ENCODE assay signal across 10 cellular contexts in genomic region chr14:89186850-89187376, GRCh38.
DNase-seq lines count a peak whose midpoint lies in the region; ATAC-seq and TF ChIP-seq lines count a peak whose summit lies in the region.
"Had no signal": no experiment of that assay in that cellular context is flagged by ENCODE, and none has a peak within 500 bp of the region (broad histone marks: within the 10 kb centered on the region; RNA-seq: fewer than 3 reads in every experiment).

No MANE protein-coding gene starts in this region.

- H3K79me1 ChIP-seq in neuronal stem cell (ENCODE audit: low read depth, low read length): no peaks in the 10 kb centered on the region

- H2AFZ ChIP-seq in neuronal stem cell (ENCODE audit: low read length) (no peak overlapping the region), MM.1S (ENCODE audit: low read length) (no peak overlapping the region), mammary epithelial cell (ENCODE audit: low read depth, low read length) (no peak overlapping the region)

- H3K9me3 ChIP-seq in neuronal stem cell (replicated peaks in 1 of 2; ENCODE audit: control insufficient read depth in 2 of 2, insufficient read depth in 1 of 2, low read depth in 1 of 2, low read length in 2 of 2): no peaks in the 10 kb centered on the region
- H3K9me3 ChIP-seq in MM.1S (replicated peaks; ENCODE audit: insufficient read depth, low read length): no peaks in the 10 kb centered on the region
- no peaks in the 10 kb centered on the region for H3K9me3 ChIP-seq in mammary epithelial cell (replicated peaks; ENCODE audit: insufficient read depth, low read length)

- H3K9me2 ChIP-seq in MM.1S (replicated peaks; ENCODE audit: insufficient read depth, low read length): no peaks in the 10 kb centered on the region

- H3K27ac ChIP-seq in neuronal stem cell (replicated peaks; ENCODE audit: low read length) (no peak overlapping the region), MM.1S (ENCODE audit: low read length) (no peak overlapping the region), mammary epithelial cell (ENCODE audit: insufficient read depth, low read depth, low read length) (no peak overlapping the region)
- H3K27ac ChIP-seq: HL-60 had no signal

- no CpG with 5 or more reads among the region's 7 CpGs for WGBS in neuronal stem cell (ENCODE audit: extremely low coverage in 2 of 2, insufficient read length in 2 of 2, insufficient replicate concordance in 1 of 2), 2 donors
- 83% methylated on average over 7 of the region's 7 CpGs for WGBS in mammary epithelial cell (ENCODE audit: low coverage, missing lambda C conversion rate)

- no peak overlapping the region for H2BK120ac ChIP-seq in neuronal stem cell (ENCODE audit: low read depth, low read length)

- peaks cover 8 to 13% of the 10 kb centered on the region in 2 donors for H3K4me1 ChIP-seq in neuronal stem cell (ENCODE audit: control insufficient read depth in 2 of 2, insufficient read depth in 1 of 2, low read depth in 1 of 2, low read length in 2 of 2)
- H3K4me1 ChIP-seq in MM.1S (ENCODE audit: low read length): no peaks in the 10 kb centered on the region
- no peaks in the 10 kb centered on the region for H3K4me1 ChIP-seq in mammary epithelial cell (ENCODE audit: insufficient read depth, low read length)

- ATAC-seq in GM21367 (IDR thresholded peaks at IDR 0.05; ENCODE audit: unreplicated experiment): peak; percentile 60

- no peak overlapping the region for H3K23ac ChIP-seq in neuronal stem cell (ENCODE audit: low read depth, low read length, poor library complexity)

- in situ Hi-C loops in mammary epithelial cell (cut with MboI; ENCODE audit: low sequenced_read_pairs in 2 of 2): no loop called here

- peak overlapping the region; percentile 33 for H3K14ac ChIP-seq in neuronal stem cell (ENCODE audit: low read length)

- peaks cover 0 to 19% of the 10 kb centered on the region in 2 donors for H3K36me3 ChIP-seq in neuronal stem cell (replicated peaks in 1 of 2; ENCODE audit: control insufficient read depth in 2 of 2, insufficient read depth in 2 of 2, low read length in 2 of 2)
- no peaks in the 10 kb centered on the region for H3K36me3 ChIP-seq in MM.1S (replicated peaks; ENCODE audit: insufficient read depth, low read length)
- H3K36me3 ChIP-seq in mammary epithelial cell (ENCODE audit: insufficient read depth, low read length): no peaks in the 10 kb centered on the region

- H3K4me3 ChIP-seq in neuronal stem cell (ENCODE audit: low read length in 2 of 2) (no peak overlapping the region), MM.1S (ENCODE audit: low read length) (no peak overlapping the region), mammary epithelial cell (replicated peaks in 1 of 3; ENCODE audit: insufficient read depth in 1 of 3, low read depth in 2 of 3, low read length in 3 of 3) (no peak overlapping the region)
- H3K4me3 ChIP-seq: lung had no signal

- intact Hi-C loops in mammary epithelial cell (cut with micrococcal nuclease): no loop called here

- H2BK15ac ChIP-seq in neuronal stem cell (ENCODE audit: low read length): no peak overlapping the region

- H3K9ac ChIP-seq in neuronal stem cell (ENCODE audit: low read depth, low read length, poor library complexity) (no peak overlapping the region), MM.1S (ENCODE audit: low read length) (no peak overlapping the region), mammary epithelial cell (ENCODE audit: insufficient read depth, low read length) (no peak overlapping the region)

- H2BK5ac ChIP-seq in neuronal stem cell (ENCODE audit: low read length): peak overlapping the region; percentile 7

- no peak overlapping the region for H3K4ac ChIP-seq in neuronal stem cell (ENCODE audit: low read length)

- no peak for TF ChIP-seq CTCF in MM.1S (IDR thresholded peaks at IDR 0.05; ENCODE audit: low read length)
- TF ChIP-seq CTCF in mammary epithelial cell (conservative IDR thresholded peaks at IDR 0.05 in 1 of 2, IDR thresholded peaks at IDR 0.05 in 1 of 2; ENCODE audit: extremely low read depth in 1 of 2, insufficient read depth in 1 of 2, low read depth in 1 of 2, low read length in 2 of 2): no peak

- no peak overlapping the region for H2AK5ac ChIP-seq in neuronal stem cell (ENCODE audit: low read depth, low read length)

- H2BK12ac ChIP-seq in neuronal stem cell (ENCODE audit: low read length): no peak overlapping the region

- no peaks in the 10 kb centered on the region for H3K79me2 ChIP-seq in MM.1S (ENCODE audit: low read length)
- no peaks in the 10 kb centered on the region for H3K79me2 ChIP-seq in mammary epithelial cell (ENCODE audit: insufficient read depth, low read length)

- H3K4me2 ChIP-seq in neuronal stem cell (ENCODE audit: insufficient read depth, low read length, poor library complexity, severe bottlenecking): no peak overlapping the region
- H3K4me2 ChIP-seq in MM.1S (ENCODE audit: low read depth, low read length): no peak overlapping the region
- H3K4me2 ChIP-seq in mammary epithelial cell (ENCODE audit: insufficient read depth, low read depth, low read length): no peak overlapping the region

- no peaks in the 10 kb centered on the region for H3F3A ChIP-seq in MM.1S (ENCODE audit: insufficient read depth, low read length)

- BruUV-seq in mammary epithelial cell (replicated peaks; lab: Mats Ljungman, UMichigan): no TSS peak

- H4K91ac ChIP-seq in neuronal stem cell (ENCODE audit: low read depth, low read length, poor library complexity): no peak overlapping the region

- CTCF ChIA-PET in mammary epithelial cell (lab: Charles Lee; ENCODE audit: low non-redundant PET): no interaction called here

- no peak overlapping the region for H4K8ac ChIP-seq in neuronal stem cell (ENCODE audit: low read depth, low read length)

- dilution Hi-C loops in mammary epithelial cell (cut with HindIII; ENCODE audit: low sequenced_read_pairs): no loop called here

- H3K27me3 ChIP-seq in neuronal stem cell (ENCODE audit: control insufficient read depth in 3 of 3, insufficient read depth in 3 of 3, low read depth in 1 of 3, low read length in 3 of 3): no peaks in the 10 kb centered on the region
- no peaks in the 10 kb centered on the region for H3K27me3 ChIP-seq in MM.1S (replicated peaks; ENCODE audit: insufficient read depth, low read length)
- no peaks in the 10 kb centered on the region for H3K27me3 ChIP-seq in mammary epithelial cell (ENCODE audit: insufficient read depth, low read length)

- H4K20me1 ChIP-seq in MM.1S (ENCODE audit: insufficient read depth, low read length) (no peaks in the 10 kb centered on the region), mammary epithelial cell (ENCODE audit: insufficient read depth, low read length) (no peaks in the 10 kb centered on the region)

- peak; percentile 10 for DNase-seq in HuH-7 (ENCODE audit: low spot score)
- peak; percentile 10 for DNase-seq in dermis blood vessel endothelial cell
- DNase-seq in neuronal stem cell (ENCODE audit: low spot score): no peak
- no peak for DNase-seq in MM.1S
- no peak for DNase-seq in COLO829 (ENCODE audit: low spot score)
- DNase-seq in activated gamma-delta T cell treated with Interleukin-2 at 50 U/mL for 16 hours: no peak
- no peak for DNase-seq in mammary epithelial cell

- H3K18ac ChIP-seq in neuronal stem cell (ENCODE audit: low read length): peak overlapping the region; percentile 63

Comparison
In these comparisons a context has a peak if more than half of its experiments do, and no peak if none do; other contexts are left out.
1. DNase-seq: peak in HuH-7 (single experiment) and dermis blood vessel endothelial cell (single experiment); none in neuronal stem cell (single experiment), MM.1S (single experiment), COLO829 (single experiment), activated gamma-delta T cell treated with Interleukin-2 at 50 U/mL for 16 hours (single experiment) and mammary epithelial cell (single experiment).